Comparison of ENCODE assay signal across 21 cellular contexts in genomic region chr1:43683560-43683959, GRCh38.
"Had no signal": no experiment of that assay in that cellular context is flagged by ENCODE, and none has a peak within 500 bp of the region (broad histone marks: within the 10 kb centered on the region; RNA-seq: fewer than 3 reads in every experiment).

No MANE protein-coding gene starts in this region.

- DNase-seq: hippocampal formation; kidney glomerular epithelial cell; left colon; left lung; midbrain; mucosa of descending colon; naive thymus-derived CD4-positive, alpha-beta T cell; occipital lobe; ovary; right lobe of liver; stimulated activated CD4-positive, alpha-beta T cell treated with anti-CD3 and anti-CD28 coated beads, Interleukin-1b, Interleukin-23, amount 100 ng/mL, for 48 hours; stimulated activated CD4-positive, alpha-beta T cell treated with anti-CD3 and anti-CD28 coated beads, Interleukin-2, amount 100 ng/mL, for 48 hours; stimulated activated CD4-positive, alpha-beta T cell treated with anti-CD3 and anti-CD28 coated beads, Interleukin-4, amount 100 ng/mL, for 4 hours; stimulated activated CD8-positive, alpha-beta memory T cell treated with anti-CD3 and anti-CD28 coated beads, Interleukin-4, amount 100 ng/mL, for 48 hours; stimulated activated naive B cell treated with anti-CD40 and anti-IgM and Interleukin-4, amounts not matched to agents 10 μg/mL and 1 μg/mL and 100 μg/mL, for 72 hours; stimulated activated naive CD8-positive, alpha-beta T cell treated with anti-CD3 and anti-CD28 coated beads, Interleukin-15, amount 100 ng/mL, for 72 hours; substantia nigra; uterus had no signal

- H3K4me1 Mint-ChIP-seq: stimulated activated naive CD8-positive, alpha-beta T cell treated with anti-CD3 and anti-CD28 coated beads, Interleukin-15, amount 100 ng/mL, for 72 hours had no signal

- H3K27ac Mint-ChIP-seq: natural killer cell treated with Interleukin-12 subunit alpha and Interleukin-12 subunit beta and Interleukin-15 and Interleukin-18, amount 100 ng/mL, for 72 hours; type B pancreatic cell had no signal

- H3K9me3 Mint-ChIP-seq: naive thymus-derived CD4-positive, alpha-beta T cell; natural killer cell treated with Interleukin-12 subunit alpha and Interleukin-12 subunit beta and Interleukin-15 and Interleukin-18, amount 100 ng/mL, for 72 hours; stimulated activated naive B cell treated with anti-CD40 and anti-IgM and Interleukin-4, amounts not matched to agents 10 μg/mL and 1 μg/mL and 100 μg/mL, for 72 hours; stimulated activated naive CD8-positive, alpha-beta T cell treated with anti-CD3 and anti-CD28 coated beads, Interleukin-15, amount 100 ng/mL, for 72 hours; type B pancreatic cell had no signal

- H3K27me3 Mint-ChIP-seq: naive thymus-derived CD4-positive, alpha-beta T cell; natural killer cell treated with Interleukin-12 subunit alpha and Interleukin-12 subunit beta and Interleukin-15 and Interleukin-18, amount 100 ng/mL, for 72 hours; progenitor cell of endocrine pancreas; stimulated activated naive B cell treated with anti-CD40 and anti-IgM and Interleukin-4, amounts not matched to agents 10 μg/mL and 1 μg/mL and 100 μg/mL, for 72 hours; stimulated activated naive CD8-positive, alpha-beta T cell treated with anti-CD3 and anti-CD28 coated beads, Interleukin-15, amount 100 ng/mL, for 72 hours; type B pancreatic cell had no signal

- ATAC-seq: left colon; left lung; mucosa of descending colon; naive thymus-derived CD4-positive, alpha-beta T cell; natural killer cell treated with Interleukin-12 subunit alpha and Interleukin-12 subunit beta and Interleukin-15 and Interleukin-18, amount 100 ng/mL, for 72 hours; right lobe of liver; stimulated activated naive B cell treated with anti-CD40 and anti-IgM and Interleukin-4, amounts not matched to agents 10 μg/mL and 1 μg/mL and 100 μg/mL, for 72 hours; stimulated activated naive CD8-positive, alpha-beta T cell treated with anti-CD3 and anti-CD28 coated beads, Interleukin-15, amount 100 ng/mL, for 72 hours had no signal

- H3K4me3 Mint-ChIP-seq: naive thymus-derived CD4-positive, alpha-beta T cell; natural killer cell treated with Interleukin-12 subunit alpha and Interleukin-12 subunit beta and Interleukin-15 and Interleukin-18, amount 100 ng/mL, for 72 hours; stimulated activated naive B cell treated with anti-CD40 and anti-IgM and Interleukin-4, amounts not matched to agents 10 μg/mL and 1 μg/mL and 100 μg/mL, for 72 hours; stimulated activated naive CD8-positive, alpha-beta T cell treated with anti-CD3 and anti-CD28 coated beads, Interleukin-15, amount 100 ng/mL, for 72 hours; type B pancreatic cell had no signal
